3 cellular contexts compared by ENCODE assay signal in the genomic region with DNA sequence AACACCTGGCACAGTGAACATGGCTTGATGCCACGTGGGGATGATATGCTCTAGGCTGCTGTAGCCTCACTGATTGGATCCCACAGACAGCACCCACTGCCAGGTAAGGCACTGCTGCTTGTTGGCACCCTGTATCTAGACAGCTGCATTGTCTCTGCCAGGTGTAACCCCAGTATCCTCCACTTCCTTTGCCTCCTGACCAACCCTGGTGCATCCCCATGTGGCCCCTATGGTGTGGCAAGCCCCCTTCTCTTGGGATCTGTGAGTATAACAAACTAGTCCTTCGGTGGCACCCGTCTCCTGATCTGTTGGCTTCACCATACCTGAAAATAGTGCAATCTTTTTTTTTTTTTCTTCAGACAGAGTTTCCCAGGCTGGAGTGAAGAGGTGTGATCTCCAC.
TF ChIP-seq lines count a peak whose summit lies in the region.

No MANE protein-coding gene starts in this region.

TF ChIP-seq in SK-N-SH, 30 proteins besides CTCF, POLR2A, EP300 and RAD21:
- TF ChIP-seq FOSL2 (IDR thresholded peaks at IDR 0.05; ENCODE audit: borderline replicate concordance, low read depth), result no peak
- no peak for TF ChIP-seq TAF1 (IDR thresholded peaks at IDR 0.05; ENCODE audit: borderline replicate concordance, low read depth, low read length)
- no peak for TF ChIP-seq NRF1 (IDR thresholded peaks at IDR 0.05; ENCODE audit: low read depth, low read length)
- no peak for TF ChIP-seq FOXJ3 (CRISPR knock-in tag; IDR thresholded peaks at IDR 0.05)
- no peak for TF ChIP-seq GABPA (IDR thresholded peaks at IDR 0.05; ENCODE audit: low read depth)
- TF ChIP-seq TCF12 (IDR thresholded peaks at IDR 0.05), result no peak
- TF ChIP-seq SMC3 (IDR thresholded peaks at IDR 0.05; ENCODE audit: low read depth, low read length), result no peak
- TF ChIP-seq, protein P1, sequence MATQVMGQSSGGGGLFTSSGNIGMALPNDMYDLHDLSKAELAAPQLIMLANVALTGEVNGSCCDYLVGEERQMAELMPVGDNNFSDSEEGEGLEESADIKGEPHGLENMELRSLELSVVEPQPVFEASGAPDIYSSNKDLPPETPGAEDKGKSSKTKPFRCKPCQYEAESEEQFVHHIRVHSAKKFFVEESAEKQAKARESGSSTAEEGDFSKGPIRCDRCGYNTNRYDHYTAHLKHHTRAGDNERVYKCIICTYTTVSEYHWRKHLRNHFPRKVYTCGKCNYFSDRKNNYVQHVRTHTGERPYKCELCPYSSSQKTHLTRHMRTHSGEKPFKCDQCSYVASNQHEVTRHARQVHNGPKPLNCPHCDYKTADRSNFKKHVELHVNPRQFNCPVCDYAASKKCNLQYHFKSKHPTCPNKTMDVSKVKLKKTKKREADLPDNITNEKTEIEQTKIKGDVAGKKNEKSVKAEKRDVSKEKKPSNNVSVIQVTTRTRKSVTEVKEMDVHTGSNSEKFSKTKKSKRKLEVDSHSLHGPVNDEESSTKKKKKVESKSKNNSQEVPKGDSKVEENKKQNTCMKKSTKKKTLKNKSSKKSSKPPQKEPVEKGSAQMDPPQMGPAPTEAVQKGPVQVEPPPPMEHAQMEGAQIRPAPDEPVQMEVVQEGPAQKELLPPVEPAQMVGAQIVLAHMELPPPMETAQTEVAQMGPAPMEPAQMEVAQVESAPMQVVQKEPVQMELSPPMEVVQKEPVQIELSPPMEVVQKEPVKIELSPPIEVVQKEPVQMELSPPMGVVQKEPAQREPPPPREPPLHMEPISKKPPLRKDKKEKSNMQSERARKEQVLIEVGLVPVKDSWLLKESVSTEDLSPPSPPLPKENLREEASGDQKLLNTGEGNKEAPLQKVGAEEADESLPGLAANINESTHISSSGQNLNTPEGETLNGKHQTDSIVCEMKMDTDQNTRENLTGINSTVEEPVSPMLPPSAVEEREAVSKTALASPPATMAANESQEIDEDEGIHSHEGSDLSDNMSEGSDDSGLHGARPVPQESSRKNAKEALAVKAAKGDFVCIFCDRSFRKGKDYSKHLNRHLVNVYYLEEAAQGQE (IDR thresholded peaks at IDR 0.05; ENCODE audit: low read depth, low read length), result no peak
- no peak for TF ChIP-seq SIN3A (IDR thresholded peaks at IDR 0.05; ENCODE audit: borderline replicate concordance, low read depth, low read length)
- TF ChIP-seq, protein P2, sequence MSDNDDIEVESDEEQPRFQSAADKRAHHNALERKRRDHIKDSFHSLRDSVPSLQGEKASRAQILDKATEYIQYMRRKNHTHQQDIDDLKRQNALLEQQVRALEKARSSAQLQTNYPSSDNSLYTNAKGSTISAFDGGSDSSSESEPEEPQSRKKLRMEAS (IDR thresholded peaks at IDR 0.05; ENCODE audit: low read depth), result no peak
- TF ChIP-seq, protein P3, sequence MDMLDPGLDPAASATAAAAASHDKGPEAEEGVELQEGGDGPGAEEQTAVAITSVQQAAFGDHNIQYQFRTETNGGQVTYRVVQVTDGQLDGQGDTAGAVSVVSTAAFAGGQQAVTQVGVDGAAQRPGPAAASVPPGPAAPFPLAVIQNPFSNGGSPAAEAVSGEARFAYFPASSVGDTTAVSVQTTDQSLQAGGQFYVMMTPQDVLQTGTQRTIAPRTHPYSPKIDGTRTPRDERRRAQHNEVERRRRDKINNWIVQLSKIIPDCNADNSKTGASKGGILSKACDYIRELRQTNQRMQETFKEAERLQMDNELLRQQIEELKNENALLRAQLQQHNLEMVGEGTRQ (IDR thresholded peaks at IDR 0.05; ENCODE audit: borderline replicate concordance, low read depth, low read length), result no peak

TF ChIP-seq in SK-N-SH treated with all-trans-retinoic acid at 6 μM for 48 hours, 23 proteins besides CTCF, POLR2A, EP300 and RAD21:
- TF ChIP-seq, protein P4, sequence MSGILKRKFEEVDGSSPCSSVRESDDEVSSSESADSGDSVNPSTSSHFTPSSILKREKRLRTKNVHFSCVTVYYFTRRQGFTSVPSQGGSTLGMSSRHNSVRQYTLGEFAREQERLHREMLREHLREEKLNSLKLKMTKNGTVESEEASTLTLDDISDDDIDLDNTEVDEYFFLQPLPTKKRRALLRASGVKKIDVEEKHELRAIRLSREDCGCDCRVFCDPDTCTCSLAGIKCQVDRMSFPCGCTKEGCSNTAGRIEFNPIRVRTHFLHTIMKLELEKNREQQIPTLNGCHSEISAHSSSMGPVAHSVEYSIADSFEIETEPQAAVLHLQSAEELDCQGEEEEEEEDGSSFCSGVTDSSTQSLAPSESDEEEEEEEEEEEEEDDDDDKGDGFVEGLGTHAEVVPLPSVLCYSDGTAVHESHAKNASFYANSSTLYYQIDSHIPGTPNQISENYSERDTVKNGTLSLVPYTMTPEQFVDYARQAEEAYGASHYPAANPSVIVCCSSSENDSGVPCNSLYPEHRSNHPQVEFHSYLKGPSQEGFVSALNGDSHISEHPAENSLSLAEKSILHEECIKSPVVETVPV (CRISPR knock-in tag; IDR thresholded peaks at IDR 0.05), result no peak

TF ChIP-seq in IMR-90, 13 proteins besides CTCF, POLR2A, EP300 and RAD21 (continued from another document):
- TF ChIP-seq, protein P3 (IDR thresholded peaks at IDR 0.05; ENCODE audit: low read depth, low read length), result no peak
- TF ChIP-seq NFE2L2 (IDR thresholded peaks at IDR 0.05; ENCODE audit: low read depth, low read length), result no peak
TF ChIP-seq in IMR-90: peak in this region for 0.
